1 cellular context compared by ENCODE assay signal in the genomic region with DNA sequence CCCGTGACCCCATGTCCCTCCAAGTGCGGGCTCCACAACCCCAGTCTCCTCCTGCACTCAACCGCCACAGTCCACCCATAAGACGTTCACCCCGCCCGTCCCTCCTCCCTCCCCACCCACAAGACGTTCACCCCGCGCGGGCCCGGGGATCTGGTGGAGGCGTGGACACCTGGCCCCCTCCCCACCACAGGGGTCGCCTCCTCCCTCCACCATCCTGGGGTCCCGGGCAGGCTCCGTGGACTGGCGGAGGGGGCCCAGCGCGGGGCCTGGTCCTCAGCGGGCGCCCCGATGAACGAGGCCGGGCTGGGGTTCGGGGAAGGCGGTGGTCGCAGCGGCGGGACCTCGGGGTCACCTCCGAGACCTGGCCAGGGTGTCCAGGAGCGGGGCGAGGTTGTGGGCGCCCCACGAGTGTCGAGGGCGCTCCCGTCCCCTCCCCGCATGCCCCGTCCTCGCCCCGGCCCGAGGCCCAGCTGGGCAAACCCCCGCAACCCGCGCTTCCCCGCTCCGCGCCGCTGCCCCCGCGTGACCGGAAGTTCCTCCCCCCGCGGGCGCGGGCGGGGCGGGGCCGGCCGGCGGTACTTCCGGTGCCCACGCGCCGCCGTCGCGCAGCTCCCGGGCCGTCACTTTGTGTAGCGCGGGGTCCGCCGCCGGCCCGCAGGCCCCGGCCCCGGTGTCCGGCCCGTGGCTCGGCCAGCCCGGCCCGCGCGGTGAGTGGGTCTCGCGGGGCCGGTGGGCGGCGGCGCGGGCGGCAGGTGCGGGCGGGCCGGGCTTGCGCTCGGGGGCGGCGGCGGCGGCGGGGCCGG.
TF ChIP-seq lines count a peak whose summit lies in the region.

A gene (plus strand): TSS at position 578 of the 803 bp plus-strand sequence. CDS start 5,092 bp downstream, outside the sequence.

TF ChIP-seq in HepG2, 621 proteins besides CTCF, POLR2A, EP300 and RAD21 (continued from another document and continues in another):
- TF ChIP-seq ZNF136 (CRISPR knock-in tag; IDR thresholded peaks at IDR 0.05; ENCODE audit: low read depth) (no peak), MEIS1 (CRISPR knock-in tag; IDR thresholded peaks at IDR 0.05; ENCODE audit: borderline replicate concordance) (no peak), CCAR2 (optimal IDR thresholded peaks at IDR 0.05; ENCODE audit: low read depth, low read length) (no peak), DMAP1 (CRISPR knock-in tag; IDR thresholded peaks at IDR 0.05) (no peak), ZNF230 (CRISPR knock-in tag; IDR thresholded peaks at IDR 0.05) (0 out of 2 replicates have a peak, but pooled peaks have one; percentile 49), PCBP1 (IDR thresholded peaks at IDR 0.05; ENCODE audit: borderline replicate concordance, low read depth, low read length) (0 out of 2 replicates have a peak, but pooled peaks have one; percentile 45), SOX13 (IDR thresholded peaks at IDR 0.05) (no peak), SOX13 (CRISPR knock-in tag; conservative IDR thresholded peaks at IDR 0.05 in 1 of 2, IDR thresholded peaks at IDR 0.05 in 1 of 2) (no peak), GPN1 (CRISPR knock-in tag; IDR thresholded peaks at IDR 0.05; ENCODE audit: borderline replicate concordance) (no peak), CBX2 (IDR thresholded peaks at IDR 0.05; ENCODE audit: low read depth, low read length) (no peak), CBX2 (CRISPR knock-in tag; IDR thresholded peaks at IDR 0.05; ENCODE audit: low read depth) (no peak), ZNF3 (CRISPR knock-in tag; IDR thresholded peaks at IDR 0.05) (no peak), HOXA3 (CRISPR knock-in tag; IDR thresholded peaks at IDR 0.05) (peak; percentile 69), ZNF777 (CRISPR knock-in tag; IDR thresholded peaks at IDR 0.05) (no peak), ISX (CRISPR knock-in tag; conservative IDR thresholded peaks at IDR 0.05) (no peak), ZNF724P (CRISPR knock-in tag; IDR thresholded peaks at IDR 0.05; ENCODE audit: borderline replicate concordance) (0 out of 2 replicates have a peak, but pooled peaks have one; percentile 34), ADNP (CRISPR knock-in tag; IDR thresholded peaks at IDR 0.05) (no peak), ZSCAN22 (CRISPR knock-in tag; IDR thresholded peaks at IDR 0.05) (no peak), EEA1 (CRISPR knock-in tag; IDR thresholded peaks at IDR 0.05; ENCODE audit: borderline replicate concordance) (0 out of 2 replicates have a peak, but pooled peaks have one; percentile 20), ZNF367 (CRISPR knock-in tag; IDR thresholded peaks at IDR 0.05; ENCODE audit: borderline replicate concordance) (no peak), NR2F1 (CRISPR knock-in tag; IDR thresholded peaks at IDR 0.05) (no peak), GATAD1 (CRISPR knock-in tag; IDR thresholded peaks at IDR 0.05) (peak; percentile 21; the same call in 1 of the 2 replicates), SRSF1 (optimal IDR thresholded peaks at IDR 0.05; ENCODE audit: low read depth, low read length) (no peak), MATR3 (CRISPR knock-in tag; IDR thresholded peaks at IDR 0.05) (no peak), SRSF9 (IDR thresholded peaks at IDR 0.05; ENCODE audit: borderline replicate concordance, insufficient read depth, low read depth, low read length, poor library complexity, severe bottlenecking) (no peak), ZNF547 (CRISPR knock-in tag; IDR thresholded peaks at IDR 0.05) (peak; percentile 42; the same call in 1 of the 2 replicates), NAIF1 (CRISPR knock-in tag; IDR thresholded peaks at IDR 0.05; ENCODE audit: borderline replicate concordance) (no peak), PRMT3 (CRISPR knock-in tag; IDR thresholded peaks at IDR 0.05; ENCODE audit: borderline replicate concordance, low read depth) (no peak), SOX6 (IDR thresholded peaks at IDR 0.05) (no peak), SOX6 (CRISPR knock-in tag; IDR thresholded peaks at IDR 0.05) (no peak), MAFG (CRISPR knock-in tag; IDR thresholded peaks at IDR 0.05) (no peak), ZNF24 (IDR thresholded peaks at IDR 0.05) (no peak), ZNF883 (CRISPR knock-in tag; IDR thresholded peaks at IDR 0.05; ENCODE audit: not compliant biosample characterization) (no peak), ZNF891 (CRISPR knock-in tag; IDR thresholded peaks at IDR 0.05) (no peak), ZNF563 (CRISPR knock-in tag; IDR thresholded peaks at IDR 0.05) (no peak; the same call in 1 of the 2 replicates), TOPORS (CRISPR knock-in tag; IDR thresholded peaks at IDR 0.05) (peak; percentile 36; the same call in 1 of the 2 replicates)
- TF ChIP-seq, protein P1, sequence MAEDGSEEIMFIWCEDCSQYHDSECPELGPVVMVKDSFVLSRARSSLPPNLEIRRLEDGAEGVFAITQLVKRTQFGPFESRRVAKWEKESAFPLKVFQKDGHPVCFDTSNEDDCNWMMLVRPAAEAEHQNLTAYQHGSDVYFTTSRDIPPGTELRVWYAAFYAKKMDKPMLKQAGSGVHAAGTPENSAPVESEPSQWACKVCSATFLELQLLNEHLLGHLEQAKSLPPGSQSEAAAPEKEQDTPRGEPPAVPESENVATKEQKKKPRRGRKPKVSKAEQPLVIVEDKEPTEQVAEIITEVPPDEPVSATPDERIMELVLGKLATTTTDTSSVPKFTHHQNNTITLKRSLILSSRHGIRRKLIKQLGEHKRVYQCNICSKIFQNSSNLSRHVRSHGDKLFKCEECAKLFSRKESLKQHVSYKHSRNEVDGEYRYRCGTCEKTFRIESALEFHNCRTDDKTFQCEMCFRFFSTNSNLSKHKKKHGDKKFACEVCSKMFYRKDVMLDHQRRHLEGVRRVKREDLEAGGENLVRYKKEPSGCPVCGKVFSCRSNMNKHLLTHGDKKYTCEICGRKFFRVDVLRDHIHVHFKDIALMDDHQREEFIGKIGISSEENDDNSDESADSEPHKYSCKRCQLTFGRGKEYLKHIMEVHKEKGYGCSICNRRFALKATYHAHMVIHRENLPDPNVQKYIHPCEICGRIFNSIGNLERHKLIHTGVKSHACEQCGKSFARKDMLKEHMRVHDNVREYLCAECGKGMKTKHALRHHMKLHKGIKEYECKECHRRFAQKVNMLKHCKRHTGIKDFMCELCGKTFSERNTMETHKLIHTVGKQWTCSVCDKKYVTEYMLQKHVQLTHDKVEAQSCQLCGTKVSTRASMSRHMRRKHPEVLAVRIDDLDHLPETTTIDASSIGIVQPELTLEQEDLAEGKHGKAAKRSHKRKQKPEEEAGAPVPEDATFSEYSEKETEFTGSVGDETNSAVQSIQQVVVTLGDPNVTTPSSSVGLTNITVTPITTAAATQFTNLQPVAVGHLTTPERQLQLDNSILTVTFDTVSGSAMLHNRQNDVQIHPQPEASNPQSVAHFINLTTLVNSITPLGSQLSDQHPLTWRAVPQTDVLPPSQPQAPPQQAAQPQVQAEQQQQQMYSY (CRISPR knock-in tag; IDR thresholded peaks at IDR 0.05): no peak
- TF ChIP-seq, protein P2, sequence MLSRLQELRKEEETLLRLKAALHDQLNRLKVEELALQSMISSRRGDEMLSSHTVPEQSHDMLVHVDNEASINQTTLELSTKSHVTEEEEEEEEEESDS (CRISPR knock-in tag; IDR thresholded peaks at IDR 0.05; ENCODE audit: borderline replicate concordance): no peak
- TF ChIP-seq, protein P3, sequence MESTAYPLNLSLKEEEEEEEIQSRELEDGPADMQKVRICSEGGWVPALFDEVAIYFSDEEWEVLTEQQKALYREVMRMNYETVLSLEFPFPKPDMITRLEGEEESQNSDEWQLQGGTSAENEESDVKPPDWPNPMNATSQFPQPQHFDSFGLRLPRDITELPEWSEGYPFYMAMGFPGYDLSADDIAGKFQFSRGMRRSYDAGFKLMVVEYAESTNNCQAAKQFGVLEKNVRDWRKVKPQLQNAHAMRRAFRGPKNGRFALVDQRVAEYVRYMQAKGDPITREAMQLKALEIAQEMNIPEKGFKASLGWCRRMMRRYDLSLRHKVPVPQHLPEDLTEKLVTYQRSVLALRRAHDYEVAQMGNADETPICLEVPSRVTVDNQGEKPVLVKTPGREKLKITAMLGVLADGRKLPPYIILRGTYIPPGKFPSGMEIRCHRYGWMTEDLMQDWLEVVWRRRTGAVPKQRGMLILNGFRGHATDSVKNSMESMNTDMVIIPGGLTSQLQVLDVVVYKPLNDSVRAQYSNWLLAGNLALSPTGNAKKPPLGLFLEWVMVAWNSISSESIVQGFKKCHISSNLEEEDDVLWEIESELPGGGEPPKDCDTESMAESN (CRISPR knock-in tag; conservative IDR thresholded peaks at IDR 0.05): peak; percentile 55; the same call in 1 of the 2 replicates
- TF ChIP-seq, protein P4, sequence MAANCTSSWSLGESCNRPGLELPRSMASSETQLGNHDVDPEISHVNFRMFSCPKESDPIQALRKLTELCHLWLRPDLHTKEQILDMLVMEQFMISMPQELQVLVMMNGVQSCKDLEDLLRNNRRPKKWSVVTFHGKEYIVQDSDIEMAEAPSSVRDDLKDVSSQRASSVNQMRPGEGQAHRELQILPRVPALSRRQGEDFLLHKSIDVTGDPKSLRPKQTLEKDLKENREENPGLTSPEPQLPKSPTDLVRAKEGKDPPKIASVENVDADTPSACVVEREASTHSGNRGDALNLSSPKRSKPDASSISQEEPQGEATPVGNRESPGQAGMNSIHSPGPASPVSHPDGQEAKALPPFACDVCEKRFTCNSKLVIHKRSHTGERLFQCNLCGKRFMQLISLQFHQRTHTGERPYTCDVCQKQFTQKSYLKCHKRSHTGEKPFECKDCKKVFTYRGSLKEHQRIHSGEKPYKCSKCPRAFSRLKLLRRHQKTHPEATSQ (CRISPR knock-in tag; IDR thresholded peaks at IDR 0.05; ENCODE audit: borderline replicate concordance): no peak
- TF ChIP-seq, protein P5, sequence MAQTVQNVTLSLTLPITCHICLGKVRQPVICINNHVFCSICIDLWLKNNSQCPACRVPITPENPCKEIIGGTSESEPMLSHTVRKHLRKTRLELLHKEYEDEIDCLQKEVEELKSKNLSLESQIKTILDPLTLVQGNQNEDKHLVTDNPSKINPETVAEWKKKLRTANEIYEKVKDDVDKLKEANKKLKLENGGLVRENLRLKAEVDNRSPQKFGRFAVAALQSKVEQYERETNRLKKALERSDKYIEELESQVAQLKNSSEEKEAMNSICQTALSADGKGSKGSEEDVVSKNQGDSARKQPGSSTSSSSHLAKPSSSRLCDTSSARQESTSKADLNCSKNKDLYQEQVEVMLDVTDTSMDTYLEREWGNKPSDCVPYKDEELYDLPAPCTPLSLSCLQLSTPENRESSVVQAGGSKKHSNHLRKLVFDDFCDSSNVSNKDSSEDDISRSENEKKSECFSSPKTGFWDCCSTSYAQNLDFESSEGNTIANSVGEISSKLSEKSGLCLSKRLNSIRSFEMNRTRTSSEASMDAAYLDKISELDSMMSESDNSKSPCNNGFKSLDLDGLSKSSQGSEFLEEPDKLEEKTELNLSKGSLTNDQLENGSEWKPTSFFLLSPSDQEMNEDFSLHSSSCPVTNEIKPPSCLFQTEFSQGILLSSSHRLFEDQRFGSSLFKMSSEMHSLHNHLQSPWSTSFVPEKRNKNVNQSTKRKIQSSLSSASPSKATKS (CRISPR knock-in tag; IDR thresholded peaks at IDR 0.05): no peak
- TF ChIP-seq, protein P6, sequence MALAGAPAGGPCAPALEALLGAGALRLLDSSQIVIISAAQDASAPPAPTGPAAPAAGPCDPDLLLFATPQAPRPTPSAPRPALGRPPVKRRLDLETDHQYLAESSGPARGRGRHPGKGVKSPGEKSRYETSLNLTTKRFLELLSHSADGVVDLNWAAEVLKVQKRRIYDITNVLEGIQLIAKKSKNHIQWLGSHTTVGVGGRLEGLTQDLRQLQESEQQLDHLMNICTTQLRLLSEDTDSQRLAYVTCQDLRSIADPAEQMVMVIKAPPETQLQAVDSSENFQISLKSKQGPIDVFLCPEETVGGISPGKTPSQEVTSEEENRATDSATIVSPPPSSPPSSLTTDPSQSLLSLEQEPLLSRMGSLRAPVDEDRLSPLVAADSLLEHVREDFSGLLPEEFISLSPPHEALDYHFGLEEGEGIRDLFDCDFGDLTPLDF (CRISPR knock-in tag; IDR thresholded peaks at IDR 0.05): no peak; the same call in 1 of the 2 replicates
- TF ChIP-seq, protein P7, sequence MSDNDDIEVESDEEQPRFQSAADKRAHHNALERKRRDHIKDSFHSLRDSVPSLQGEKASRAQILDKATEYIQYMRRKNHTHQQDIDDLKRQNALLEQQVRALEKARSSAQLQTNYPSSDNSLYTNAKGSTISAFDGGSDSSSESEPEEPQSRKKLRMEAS (IDR thresholded peaks at IDR 0.05): peak; percentile 90
- TF ChIP-seq, protein P8, sequence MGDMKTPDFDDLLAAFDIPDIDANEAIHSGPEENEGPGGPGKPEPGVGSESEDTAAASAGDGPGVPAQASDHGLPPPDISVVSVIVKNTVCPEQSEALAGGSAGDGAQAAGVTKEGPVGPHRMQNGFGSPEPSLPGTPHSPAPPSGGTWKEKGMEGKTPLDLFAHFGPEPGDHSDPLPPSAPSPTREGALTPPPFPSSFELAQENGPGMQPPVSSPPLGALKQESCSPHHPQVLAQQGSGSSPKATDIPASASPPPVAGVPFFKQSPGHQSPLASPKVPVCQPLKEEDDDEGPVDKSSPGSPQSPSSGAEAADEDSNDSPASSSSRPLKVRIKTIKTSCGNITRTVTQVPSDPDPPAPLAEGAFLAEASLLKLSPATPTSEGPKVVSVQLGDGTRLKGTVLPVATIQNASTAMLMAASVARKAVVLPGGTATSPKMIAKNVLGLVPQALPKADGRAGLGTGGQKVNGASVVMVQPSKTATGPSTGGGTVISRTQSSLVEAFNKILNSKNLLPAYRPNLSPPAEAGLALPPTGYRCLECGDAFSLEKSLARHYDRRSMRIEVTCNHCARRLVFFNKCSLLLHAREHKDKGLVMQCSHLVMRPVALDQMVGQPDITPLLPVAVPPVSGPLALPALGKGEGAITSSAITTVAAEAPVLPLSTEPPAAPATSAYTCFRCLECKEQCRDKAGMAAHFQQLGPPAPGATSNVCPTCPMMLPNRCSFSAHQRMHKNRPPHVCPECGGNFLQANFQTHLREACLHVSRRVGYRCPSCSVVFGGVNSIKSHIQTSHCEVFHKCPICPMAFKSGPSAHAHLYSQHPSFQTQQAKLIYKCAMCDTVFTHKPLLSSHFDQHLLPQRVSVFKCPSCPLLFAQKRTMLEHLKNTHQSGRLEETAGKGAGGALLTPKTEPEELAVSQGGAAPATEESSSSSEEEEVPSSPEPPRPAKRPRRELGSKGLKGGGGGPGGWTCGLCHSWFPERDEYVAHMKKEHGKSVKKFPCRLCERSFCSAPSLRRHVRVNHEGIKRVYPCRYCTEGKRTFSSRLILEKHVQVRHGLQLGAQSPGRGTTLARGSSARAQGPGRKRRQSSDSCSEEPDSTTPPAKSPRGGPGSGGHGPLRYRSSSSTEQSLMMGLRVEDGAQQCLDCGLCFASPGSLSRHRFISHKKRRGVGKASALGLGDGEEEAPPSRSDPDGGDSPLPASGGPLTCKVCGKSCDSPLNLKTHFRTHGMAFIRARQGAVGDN (CRISPR knock-in tag; IDR thresholded peaks at IDR 0.05): peak; percentile 65; the same call in 1 of the 2 replicates
